Comparison of ENCODE assay signal across 9 cellular contexts in genomic region chr17:83053779-83054451, GRCh38. TPM values are rescaled to one million over a fixed set of nuclear protein-coding genes. Genes with fewer than 3 reads are reported as not detected.
A peak's percentile ranks its signal among the peaks of the same experiment; 100 is the strongest.
DNase-seq lines count a peak whose midpoint lies in the region; ATAC-seq lines count a peak whose summit lies in the region.
"Had no signal": no experiment of that assay in that cellular context is flagged by ENCODE, and none has a peak within 500 bp of the region (broad histone marks: within the 10 kb centered on the region; RNA-seq: fewer than 3 reads in every experiment).

No MANE protein-coding gene starts in this region.

- no peak overlapping the region for H4K8ac ChIP-seq in mesendoderm (ENCODE audit: low read depth, low read length)

- H3K9me3 ChIP-seq in naive thymus-derived CD4-positive, alpha-beta T cell (ENCODE audit: control insufficient read depth in 2 of 3, low read length in 3 of 3) = no peaks in the 10 kb centered on the region

- H3K27ac Mint-ChIP-seq in naive thymus-derived CD4-positive, alpha-beta T cell = peak overlapping the region in 8 of 9 donors; percentile 10 to 87 (median 42)

- H3K18ac ChIP-seq in mesendoderm (ENCODE audit: low read length) = no peak overlapping the region

- POLR2A ChIA-PET in naive thymus-derived CD4-positive, alpha-beta T cell (lab: Charles Lee) = no interaction called here

- H3K4me1 Mint-ChIP-seq in naive thymus-derived CD4-positive, alpha-beta T cell = peaks cover 6 to 24% (median 11%) of the 10 kb centered on the region in 7 donors

- H3K56ac ChIP-seq in mesendoderm (ENCODE audit: low read length) = no peak overlapping the region

- WGBS in mesendoderm (ENCODE audit: extremely low coverage, insufficient coverage, low lambda C conversion rate) = no CpG with 5 or more reads among the region's 13 CpGs

- H2BK15ac ChIP-seq in mesendoderm (replicated peaks; ENCODE audit: low read depth) = no peak overlapping the region

- no peak overlapping the region for H2AK5ac ChIP-seq in mesendoderm (ENCODE audit: low read length)

- H2BK120ac ChIP-seq in mesendoderm (ENCODE audit: low read depth, low read length) = no peak overlapping the region

- peaks cover 15% of the 10 kb centered on the region in 2 donors for H3K4me1 ChIP-seq in naive thymus-derived CD4-positive, alpha-beta T cell (ENCODE audit: control insufficient read depth in 2 of 2, insufficient read depth in 2 of 2, low read length in 2 of 2)
- no peaks in the 10 kb centered on the region for H3K4me1 ChIP-seq in mesendoderm (ENCODE audit: control insufficient read depth, low read depth, low read length)

- H3K79me2 ChIP-seq in mesendoderm (ENCODE audit: control insufficient read depth, insufficient read depth, low read length) = no peaks in the 10 kb centered on the region

- no peaks in the 10 kb centered on the region for H3K27me3 ChIP-seq in naive thymus-derived CD4-positive, alpha-beta T cell (ENCODE audit: control insufficient read depth in 2 of 2, insufficient read depth in 2 of 2, low read length in 2 of 2)
- H3K27me3 ChIP-seq in mesendoderm (ENCODE audit: insufficient read depth, low read length, poor library complexity) = no peaks in the 10 kb centered on the region

- H3K23ac ChIP-seq in mesendoderm (ENCODE audit: low read length) = no peak overlapping the region

- H3K36me3 Mint-ChIP-seq in naive thymus-derived CD4-positive, alpha-beta T cell = peaks cover 0 to 2% (median 0%) of the 10 kb centered on the region in 5 donors

- no peak overlapping the region for H3K4ac ChIP-seq in mesendoderm (ENCODE audit: low read depth, low read length)

- H3K36me3 ChIP-seq in naive thymus-derived CD4-positive, alpha-beta T cell (ENCODE audit: control insufficient read depth in 2 of 3, insufficient read depth in 3 of 3, low read length in 3 of 3) = no peaks in the 10 kb centered on the region
- no peaks in the 10 kb centered on the region for H3K36me3 ChIP-seq in mesendoderm (ENCODE audit: control insufficient read depth, insufficient read depth, low read length)

- H3K27me3 Mint-ChIP-seq in naive thymus-derived CD4-positive, alpha-beta T cell = no peaks in the 10 kb centered on the region

- peak; percentile 4 for ATAC-seq in naive thymus-derived CD4-positive, alpha-beta T cell
- ATAC-seq in HG03280 (IDR thresholded peaks at IDR 0.05; ENCODE audit: unreplicated experiment) = no peak

- intact Hi-C loops in naive thymus-derived CD4-positive, alpha-beta T cell (cut with micrococcal nuclease) = loop anchor here (5.0 kb wide), 3 partner anchors 67 to 597 kb away; partner anchors contain the start of gene NARF (in 1 of the 2)

- H3K4me3 ChIP-seq in naive thymus-derived CD4-positive, alpha-beta T cell (ENCODE audit: low read length) = no peak overlapping the region
- no peak overlapping the region for H3K4me3 ChIP-seq in mesendoderm (ENCODE audit: low read length)

- no peak overlapping the region for H4K5ac ChIP-seq in mesendoderm (ENCODE audit: low read length)

- no peak overlapping the region for H3K4me2 ChIP-seq in mesendoderm (ENCODE audit: low read length)

- DNase-seq in stimulated activated naive CD4-positive, alpha-beta T cell treated with Interleukin-2 at 50 U/mL for 16 hours (lab: John Stamatoyannopoulos, UW) = peak; percentile 29
- no peak for DNase-seq in stimulated activated naive CD4-positive, alpha-beta T cell (lab: John Stamatoyannopoulos, UW)
- peak; percentile 23 for DNase-seq in central memory CD4-positive, alpha-beta T cell
- DNase-seq in naive thymus-derived CD4-positive, alpha-beta T cell = peak in 2 of 9 donors; percentile 13 to 20
- no peak for DNase-seq in AG20443 (ENCODE audit: low spot score)
- DNase-seq in DMS153 treated with DMSO at 0.1 percent for 48 hours (lab: John Stamatoyannopoulos, UW; ENCODE audit: unreplicated experiment) = no peak
- no peak for DNase-seq in mesendoderm
- DNase-seq: NCI-H1694 treated with DMSO at 0.1 percent for 48 hours had no signal

- H3K79me1 ChIP-seq in mesendoderm (ENCODE audit: low read length) = no peaks in the 10 kb centered on the region

- CTCF ChIA-PET in naive thymus-derived CD4-positive, alpha-beta T cell (lab: Charles Lee) = no interaction called here

- peak overlapping the region in 3 of 10 donors; percentile 4 to 59 (median 5) for H3K4me3 Mint-ChIP-seq in naive thymus-derived CD4-positive, alpha-beta T cell

- H3K9me3 Mint-ChIP-seq in naive thymus-derived CD4-positive, alpha-beta T cell = no peaks in the 10 kb centered on the region

- H2BK5ac ChIP-seq in mesendoderm (ENCODE audit: low read length) = no peak overlapping the region

- no peak overlapping the region for H3K9ac ChIP-seq in mesendoderm (ENCODE audit: low read length)

- H3K27ac ChIP-seq in naive thymus-derived CD4-positive, alpha-beta T cell (ENCODE audit: low read depth, low read length) = no peak overlapping the region
- H3K27ac ChIP-seq in mesendoderm (ENCODE audit: low read depth, low read length) = no peak overlapping the region

RNA-seq across cellular contexts. Expression of gene METRNL, which starts 25.5 kb away (rescaled TPM):
- 100 to 1,000 TPM in 1 of 5 experiments, 10 to 100 TPM in 2, 1 to 10 TPM in 2; 1.0 to 147 (median 10.3) TPM for total RNA-seq in naive thymus-derived CD4-positive, alpha-beta T cell
- polyA plus RNA-seq in naive thymus-derived CD4-positive, alpha-beta T cell = not detected
- 6.8 TPM for polyA plus RNA-seq in mesendoderm (2013, experiment 1 of 2)
- 6.3 TPM for polyA plus RNA-seq in mesendoderm (2013, experiment 2 of 2)

Comparison
In these comparisons a context has a peak if more than half of its experiments do, and no peak if none do; other contexts are left out.
1. DNase-seq: peak in stimulated activated naive CD4-positive, alpha-beta T cell treated with Interleukin-2 at 50 U/mL for 16 hours (single experiment) and central memory CD4-positive, alpha-beta T cell (single experiment); none in stimulated activated naive CD4-positive, alpha-beta T cell (0 of 6), AG20443 (single experiment), DMS153 treated with DMSO at 0.1 percent for 48 hours (single experiment) and mesendoderm (single experiment).